ENCODE assay signal across 1 cellular context in the genomic region with DNA sequence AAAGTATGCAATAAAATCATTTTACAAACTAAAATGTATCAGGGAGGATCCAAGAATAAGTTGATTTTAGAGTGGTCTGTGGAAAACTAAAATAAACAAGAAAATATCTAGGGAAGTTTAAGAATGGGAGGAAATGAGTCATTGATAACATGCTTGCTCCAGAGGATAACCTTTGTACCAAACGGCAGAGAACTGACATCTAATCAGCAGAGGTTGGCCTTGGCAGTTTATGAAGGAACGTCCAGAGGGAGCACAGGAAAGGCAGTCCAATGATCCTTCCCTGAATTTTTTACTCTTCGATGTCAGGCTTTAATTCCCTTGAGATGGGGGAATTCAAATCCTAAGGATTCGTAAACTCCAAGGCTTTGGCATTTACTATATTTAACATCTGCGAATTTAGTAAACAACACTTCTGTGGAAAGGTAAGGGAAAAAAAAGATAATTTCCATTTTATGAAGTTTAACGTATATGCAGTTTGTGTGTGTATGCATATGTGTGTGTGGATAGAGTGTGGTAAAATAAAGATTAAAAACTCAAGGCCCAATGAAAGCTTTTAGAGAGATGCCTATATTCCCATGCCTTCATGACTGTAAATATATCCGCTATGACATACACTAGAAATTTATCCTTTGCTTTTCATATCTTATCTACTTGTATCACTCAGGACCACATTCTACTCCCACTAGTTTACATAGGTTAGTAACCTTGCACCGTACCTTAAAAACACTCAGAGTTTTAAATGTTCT.
A peak's percentile ranks its signal among the peaks of the same experiment; 100 is the strongest.
TF ChIP-seq lines count a peak whose summit lies in the region.

No MANE protein-coding gene starts in this region.

TF ChIP-seq in A549, 52 proteins besides CTCF, POLR2A, EP300 and RAD21 (continued from another document):
- TF ChIP-seq, protein P1, sequence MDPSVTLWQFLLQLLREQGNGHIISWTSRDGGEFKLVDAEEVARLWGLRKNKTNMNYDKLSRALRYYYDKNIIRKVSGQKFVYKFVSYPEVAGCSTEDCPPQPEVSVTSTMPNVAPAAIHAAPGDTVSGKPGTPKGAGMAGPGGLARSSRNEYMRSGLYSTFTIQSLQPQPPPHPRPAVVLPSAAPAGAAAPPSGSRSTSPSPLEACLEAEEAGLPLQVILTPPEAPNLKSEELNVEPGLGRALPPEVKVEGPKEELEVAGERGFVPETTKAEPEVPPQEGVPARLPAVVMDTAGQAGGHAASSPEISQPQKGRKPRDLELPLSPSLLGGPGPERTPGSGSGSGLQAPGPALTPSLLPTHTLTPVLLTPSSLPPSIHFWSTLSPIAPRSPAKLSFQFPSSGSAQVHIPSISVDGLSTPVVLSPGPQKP (IDR thresholded peaks at IDR 0.05; ENCODE audit: low read depth, low read length): no peak
- TF ChIP-seq, protein P2, sequence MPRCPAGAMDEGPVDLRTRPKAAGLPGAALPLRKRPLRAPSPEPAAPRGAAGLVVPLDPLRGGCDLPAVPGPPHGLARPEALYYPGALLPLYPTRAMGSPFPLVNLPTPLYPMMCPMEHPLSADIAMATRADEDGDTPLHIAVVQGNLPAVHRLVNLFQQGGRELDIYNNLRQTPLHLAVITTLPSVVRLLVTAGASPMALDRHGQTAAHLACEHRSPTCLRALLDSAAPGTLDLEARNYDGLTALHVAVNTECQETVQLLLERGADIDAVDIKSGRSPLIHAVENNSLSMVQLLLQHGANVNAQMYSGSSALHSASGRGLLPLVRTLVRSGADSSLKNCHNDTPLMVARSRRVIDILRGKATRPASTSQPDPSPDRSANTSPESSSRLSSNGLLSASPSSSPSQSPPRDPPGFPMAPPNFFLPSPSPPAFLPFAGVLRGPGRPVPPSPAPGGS (IDR thresholded peaks at IDR 0.05): no peak
- TF ChIP-seq NPAS2 (CRISPR knock-in tag; IDR thresholded peaks at IDR 0.05; ENCODE audit: borderline replicate concordance): no peak
- peak; percentile 37; the same call in 1 of the 2 replicates for TF ChIP-seq MAX (IDR thresholded peaks at IDR 0.05)
- no peak for TF ChIP-seq NFE2L2 (conservative IDR thresholded peaks at IDR 0.05; ENCODE audit: low read length)
- no peak for TF ChIP-seq SREBF2 (IDR thresholded peaks at IDR 0.05)
- TF ChIP-seq HOXB13 (CRISPR knock-in tag; IDR thresholded peaks at IDR 0.05; ENCODE audit: low read depth): no peak
- TF ChIP-seq RARB (CRISPR knock-in tag; IDR thresholded peaks at IDR 0.05): no peak
